Comparison of ENCODE assay signal across 9 cellular contexts in genomic region chr14:70018713-70019201, GRCh38.
A peak's percentile ranks its signal among the peaks of the same experiment; 100 is the strongest.
DNase-seq lines count a peak whose midpoint lies in the region; ATAC-seq, FAIRE-seq and TF ChIP-seq lines count a peak whose summit lies in the region.
"Had no signal": no experiment of that assay in that cellular context is flagged by ENCODE, and none has a peak within 500 bp of the region (broad histone marks: within the 10 kb centered on the region; RNA-seq: fewer than 3 reads in every experiment).

No MANE protein-coding gene starts in this region.

- peak; percentile 89 for ATAC-seq in sciatic nerve

- intact Hi-C loops in sciatic nerve (cut with DNase I) = no loop called here

- FAIRE-seq in GM18507 (lab: Jason Lieb, UNC) (peak; percentile 63), HTR-8/SVneo (lab: Jason Lieb, UNC) (peak; percentile 58), H54 (lab: Jason Lieb, UNC) (no peak)
- FAIRE-seq: bronchial epithelial cell had no signal

- TF ChIP-seq POLR2A in H54 (IDR thresholded peaks at IDR 0.05; ENCODE audit: low read depth, low read length) = no peak

- no peak for TF ChIP-seq CTCF in fibroblast of the aortic adventitia (IDR thresholded peaks at IDR 0.05; ENCODE audit: insufficient read depth, low read length)

- peak overlapping the region; percentile 46 for H3K4me3 ChIP-seq in fibroblast of the aortic adventitia (ENCODE audit: low read depth, low read length)

- DNase-seq in GM18507 (ENCODE audit: extremely low spot score, insufficient read length, low read depth) = peak; percentile 9
- DNase-seq in HTR-8/SVneo (ENCODE audit: insufficient read length, low spot score) = no peak
- DNase-seq in fibroblast of the aortic adventitia (ENCODE audit: low read depth) = peak; percentile 60
- DNase-seq in sciatic nerve (ENCODE audit: low spot score) = peak; percentile 66
- DNase-seq in stimulated activated CD4-positive, alpha-beta T cell treated with anti-CD3 and anti-CD28 coated beads, Interleukin-4, amount 100 ng/mL, for 1 hour = no peak
- no peak for DNase-seq in H54 (ENCODE audit: insufficient read length, low spot score)
- no peak for DNase-seq in NAMALWA (ENCODE audit: low spot score)
- no peak for DNase-seq in NCI-H1694 (lab: John Stamatoyannopoulos, UW)

Comparison
In these comparisons a context has a peak if more than half of its experiments do, and no peak if none do; other contexts are left out.
1. DNase-seq: peak in GM18507 (single experiment), fibroblast of the aortic adventitia (single experiment) and sciatic nerve (single experiment); none in HTR-8/SVneo (single experiment), stimulated activated CD4-positive, alpha-beta T cell treated with anti-CD3 and anti-CD28 coated beads, Interleukin-4, amount 100 ng/mL, for 1 hour (single experiment), H54 (single experiment), NAMALWA (single experiment) and NCI-H1694 (single experiment).